In the genomic region with DNA sequence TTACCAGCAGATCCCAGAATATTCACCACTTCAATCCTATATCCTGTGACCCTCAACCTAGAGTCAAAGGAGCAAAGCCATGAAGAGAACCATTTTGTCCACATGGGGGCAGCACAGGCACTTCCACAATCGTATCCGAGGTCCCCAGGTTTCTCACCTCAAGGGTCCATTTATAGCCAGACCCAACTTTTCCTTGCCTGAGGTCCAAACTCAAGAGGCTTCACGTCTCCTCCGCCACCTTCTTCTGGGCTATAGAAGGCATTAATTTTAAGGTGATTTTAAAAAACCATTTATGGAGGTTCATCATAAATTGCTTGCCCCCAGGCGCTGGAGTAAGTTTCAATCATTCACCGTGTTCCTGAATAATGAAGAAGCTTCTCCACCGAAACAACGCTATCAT, we compare ENCODE assay signal across 8 cellular contexts.
DNase-seq lines count a peak whose midpoint lies in the region; ATAC-seq and TF ChIP-seq lines count a peak whose summit lies in the region.

No MANE protein-coding gene starts in this region.

- no peaks in the 10 kb centered on the region for H3K9me3 ChIP-seq in osteoblast (ENCODE audit: low read depth, low read length)

- no peak overlapping the region for H3K4me3 ChIP-seq in osteoblast (ENCODE audit: insufficient read depth, low read length)

- peak; percentile 77 for DNase-seq in Calu3
- peak; percentile 46 for DNase-seq in HPDE6-E6E7 (ENCODE audit: extremely low spot score)
- DNase-seq in OCI-M2 (lab: John Stamatoyannopoulos, UW; ENCODE audit: unreplicated experiment), result peak; percentile 35
- peak; percentile 59 for DNase-seq in activated T-cell treated with anti-CD3 and anti-CD28 coated beads, Interleukin-2, amount 50 U/mL, for 1 hour
- peak; percentile 72 for DNase-seq in fibroblast of peridontal ligament (ENCODE audit: extremely low read depth)
- DNase-seq in osteoblast (ENCODE audit: insufficient read length, low spot score, missing footprints), result peak; percentile 75
- DNase-seq in type B pancreatic cell (ENCODE audit: extremely low spot score, unreplicated experiment), result no peak

- no peak overlapping the region for H3K27ac ChIP-seq in osteoblast (ENCODE audit: low read depth, low read length)

- no peaks in the 10 kb centered on the region for H3K36me3 ChIP-seq in osteoblast (ENCODE audit: insufficient read depth, low read length)

- H2AFZ ChIP-seq in osteoblast (ENCODE audit: low read length), result no peak overlapping the region

- peaks cover 19% of the 10 kb centered on the region for H3K4me1 Mint-ChIP-seq in Calu3 (ENCODE audit: low read depth, unreplicated experiment)
- H3K4me1 Mint-ChIP-seq in type B pancreatic cell (ENCODE audit: unreplicated experiment), result peaks cover 3% of the 10 kb centered on the region

- peak; percentile 68 for ATAC-seq in GM19463 (IDR thresholded peaks at IDR 0.05; ENCODE audit: unreplicated experiment)

- BruUV-seq in Calu3 (replicated peaks; lab: Mats Ljungman, UMichigan), result no TSS peak

- H3K9me3 Mint-ChIP-seq in Calu3 (ENCODE audit: low read depth, unreplicated experiment) (no peaks in the 10 kb centered on the region), type B pancreatic cell (no peaks in the 10 kb centered on the region)

- intact Hi-C loops in Calu3 (cut with micrococcal nuclease; ENCODE audit: unreplicated experiment), result loop anchor here (1.0 kb wide), 1 partner anchor 125 kb away; no protein-coding TSS in a partner anchor

- H3K27me3 ChIP-seq in osteoblast (ENCODE audit: insufficient read depth, low read length), result no peaks in the 10 kb centered on the region

- no peaks in the 10 kb centered on the region for H3K27me3 Mint-ChIP-seq in Calu3 (ENCODE audit: unreplicated experiment)
- H3K27me3 Mint-ChIP-seq in type B pancreatic cell, result peaks cover 4% of the 10 kb centered on the region

- peaks cover 9% of the 10 kb centered on the region for H3K4me1 ChIP-seq in osteoblast (ENCODE audit: insufficient read depth, low read length)

- no peaks in the 10 kb centered on the region for H3K79me2 ChIP-seq in osteoblast (ENCODE audit: insufficient read depth, low read length)

- TF ChIP-seq CTCF in Calu3 (IDR thresholded peaks at IDR 0.05; ENCODE audit: unreplicated experiment) (peak; percentile 88), osteoblast (IDR thresholded peaks at IDR 0.05; ENCODE audit: extremely low read depth, low read depth, low read length) (peak; percentile 89), type B pancreatic cell (conservative IDR thresholded peaks at IDR 0.05) (peak; percentile 80)

- H3K27ac Mint-ChIP-seq in Calu3 (ENCODE audit: unreplicated experiment) (no peak overlapping the region), type B pancreatic cell (no peak overlapping the region)

- H3K4me3 Mint-ChIP-seq in Calu3 (ENCODE audit: low read depth, unreplicated experiment) (no peak overlapping the region), type B pancreatic cell (no peak overlapping the region)

- H3K4me2 ChIP-seq in osteoblast (ENCODE audit: insufficient read depth, low read length), result peak overlapping the region; percentile 34

- H3K36me3 Mint-ChIP-seq in Calu3 (ENCODE audit: insufficient read depth, unreplicated experiment) (no peaks in the 10 kb centered on the region), type B pancreatic cell (no peaks in the 10 kb centered on the region)

- H4K20me1 ChIP-seq in osteoblast (ENCODE audit: insufficient read depth, low read length), result no peaks in the 10 kb centered on the region

- CTCF ChIA-PET in Calu3 (lab: Charles Lee), result interaction anchor here (0.7 to 1.3 kb wide), 8 partner anchors 10 to 596 kb away, joined by 3 to 7 read pairs (median 3); no protein-coding TSS in a partner anchor
